8 cellular contexts compared by ENCODE assay signal in genomic region chr5:172641359-172642045, GRCh38. TPM values are rescaled to one million over a fixed set of nuclear protein-coding genes. Genes with fewer than 3 reads are reported as not detected.
A peak's percentile ranks its signal among the peaks of the same experiment; 100 is the strongest.
DNase-seq lines count a peak whose midpoint lies in the region; ATAC-seq and TF ChIP-seq lines count a peak whose summit lies in the region.

No MANE protein-coding gene starts in this region.

- H4K20me1 ChIP-seq in MM.1S (ENCODE audit: insufficient read depth, low read length), result no peaks in the 10 kb centered on the region

- no peak for ATAC-seq in GM21381 (IDR thresholded peaks at IDR 0.05; ENCODE audit: unreplicated experiment)

- H3K9ac ChIP-seq in MM.1S (ENCODE audit: low read length), result no peak overlapping the region; the same call in 1 of the 2 replicates

- no peaks in the 10 kb centered on the region; the same call in 1 of the 2 replicates for H3K27me3 ChIP-seq in MM.1S (replicated peaks; ENCODE audit: insufficient read depth, low read length)
- peaks cover 16% of the 10 kb centered on the region for H3K27me3 ChIP-seq in ectodermal cell (ENCODE audit: control insufficient read depth, insufficient read depth, low read length, poor library complexity, severe bottlenecking)
- H3K27me3 ChIP-seq in muscle layer of duodenum (ENCODE audit: low read depth, low read length), result no peaks in the 10 kb centered on the region

- H3K4me1 ChIP-seq in MM.1S (ENCODE audit: low read length) (peaks cover 27% of the 10 kb centered on the region), ectodermal cell (ENCODE audit: control insufficient read depth, insufficient read depth, low read length) (no peaks in the 10 kb centered on the region), muscle layer of duodenum (ENCODE audit: control insufficient read depth in 1 of 2, insufficient read depth in 2 of 2, low read length in 2 of 2) (peaks cover 16 to 53% of the 10 kb centered on the region in 2 donors)

- no peaks in the 10 kb centered on the region for H3K9me2 ChIP-seq in MM.1S (replicated peaks; ENCODE audit: insufficient read depth, low read length)

- 2% methylated on average over 72 of the region's 72 CpGs for WGBS in ectodermal cell, 2 experiments

- no peaks in the 10 kb centered on the region for H3K9me3 ChIP-seq in MM.1S (replicated peaks; ENCODE audit: insufficient read depth, low read length)
- no peaks in the 10 kb centered on the region for H3K9me3 ChIP-seq in ectodermal cell (ENCODE audit: control insufficient read depth, low read length)
- H3K9me3 ChIP-seq in muscle layer of duodenum (ENCODE audit: control insufficient read depth in 1 of 2, low read length in 2 of 2), result no peaks in the 10 kb centered on the region

- TF ChIP-seq CTCF in MM.1S (IDR thresholded peaks at IDR 0.05; ENCODE audit: low read length), result no peak

- H3K36me3 ChIP-seq in MM.1S (replicated peaks; ENCODE audit: insufficient read depth, low read length) (no peaks in the 10 kb centered on the region), ectodermal cell (ENCODE audit: control insufficient read depth, insufficient read depth, low read length) (no peaks in the 10 kb centered on the region), muscle layer of duodenum (ENCODE audit: control insufficient read depth in 1 of 2, insufficient read depth in 2 of 2, low read length in 2 of 2) (no peaks in the 10 kb centered on the region)

- peaks cover 5% of the 10 kb centered on the region; the same call in 1 of the 2 replicates for H3F3A ChIP-seq in MM.1S (ENCODE audit: insufficient read depth, low read length)

- H3K27ac ChIP-seq in MM.1S (ENCODE audit: low read length) (no peak overlapping the region), ectodermal cell (ENCODE audit: insufficient read depth, low read depth, low read length, poor library complexity, severe bottlenecking) (no peak overlapping the region), muscle layer of duodenum (ENCODE audit: low read length) (peak overlapping the region; percentile 28)

- DNase-seq in NCI-H1092 treated with DMSO at 0.1 percent for 48 hours (lab: John Stamatoyannopoulos, UW) (peak; percentile 29), NCI-H1092 (lab: John Stamatoyannopoulos, UW) (no peak), MM.1S (no peak), kidney tubule cell (ENCODE audit: low spot score) (no peak), RPMI8226 (no peak)

- H3K4me3 ChIP-seq in MM.1S (ENCODE audit: low read length) (peak overlapping the region; percentile 68), ectodermal cell (ENCODE audit: insufficient read depth, low read depth, low read length) (peak overlapping the region; percentile 71), muscle layer of duodenum (ENCODE audit: low read depth in 1 of 2, low read length in 2 of 2) (peak overlapping the region; percentile 63 to 94)

- peak overlapping the region; percentile 78 for H2AFZ ChIP-seq in MM.1S (ENCODE audit: low read length)

- H3K79me2 ChIP-seq in MM.1S (ENCODE audit: low read length), result no peaks in the 10 kb centered on the region

- H3K4me2 ChIP-seq in MM.1S (ENCODE audit: low read depth, low read length), result peak overlapping the region; percentile 88

RNA-seq across cellular contexts. Expression of gene NEURL1B, which starts 0.4 kb away (rescaled TPM):
- 9.1 TPM for polyA plus RNA-seq in ectodermal cell (2013, experiment 1 of 4)
- 12.3 TPM for polyA plus RNA-seq in ectodermal cell (2013, experiment 2 of 4)
- polyA plus RNA-seq in ectodermal cell (2013, experiment 3 of 4), result 9.7 TPM
- polyA plus RNA-seq in ectodermal cell (2013, experiment 4 of 4), result 11.2 TPM
